1 cellular context compared by ENCODE assay signal in genomic region chr4:107444-108429, GRCh38.
TF ChIP-seq lines count a peak whose summit lies in the region.

No MANE protein-coding gene starts in this region.

TF ChIP-seq in endothelial cell of umbilical vein, 7 proteins besides CTCF, POLR2A, EP300 and RAD21:
- peak; percentile 73 for TF ChIP-seq EZH2 (IDR thresholded peaks at IDR 0.05; ENCODE audit: borderline replicate concordance, low read depth, low read length, severe bottlenecking)
- no peak for TF ChIP-seq MYC (IDR thresholded peaks at IDR 0.05; ENCODE audit: low read depth, low read length)
